ENCODE assay signal across 9 cellular contexts in genomic region chr11:112613051-112613972, GRCh38.
DNase-seq lines count a peak whose midpoint lies in the region; ATAC-seq, FAIRE-seq and TF ChIP-seq lines count a peak whose summit lies in the region.
"Had no signal": no experiment of that assay in that cellular context is flagged by ENCODE, and none has a peak within 500 bp of the region (broad histone marks: within the 10 kb centered on the region; RNA-seq: fewer than 3 reads in every experiment).

No MANE protein-coding gene starts in this region.

- H3K27me3 ChIP-seq in esophagus muscularis mucosa (no peaks in the 10 kb centered on the region), small intestine (ENCODE audit: control insufficient read depth in 2 of 2, insufficient read depth in 2 of 2, low read length in 2 of 2) (peaks cover 0 to 4% of the 10 kb centered on the region in 2 donors)

- ATAC-seq in GM21526 (IDR thresholded peaks at IDR 0.05; ENCODE audit: low FRiP score, unreplicated experiment) (no peak), GM21367 (IDR thresholded peaks at IDR 0.05; ENCODE audit: unreplicated experiment) (no peak), GM21825 (IDR thresholded peaks at IDR 0.05; ENCODE audit: unreplicated experiment) (no peak)

- no peak for FAIRE-seq in small intestine (lab: Jason Lieb, UNC)

- H3K27ac ChIP-seq in esophagus muscularis mucosa (replicated peaks in 1 of 4) (peak overlapping the region in 3 of 4 donors; percentile 1 to 34 (median 31)), small intestine (ENCODE audit: low read depth in 1 of 2, low read length in 1 of 2) (no peak overlapping the region)
- H3K27ac ChIP-seq: parathyroid adenoma had no signal

- intact Hi-C loops in esophagus muscularis mucosa (cut with DNase I): no loop called here

- no peak for TF ChIP-seq EP300 in esophagus muscularis mucosa (IDR thresholded peaks at IDR 0.05)

- H3K9me3 ChIP-seq in esophagus muscularis mucosa (no peaks in the 10 kb centered on the region), small intestine (ENCODE audit: control insufficient read depth, low read depth) (no peaks in the 10 kb centered on the region)

- no peak for TF ChIP-seq CTCF in esophagus muscularis mucosa (IDR thresholded peaks at IDR 0.05)

- TF ChIP-seq POLR2A in esophagus muscularis mucosa (IDR thresholded peaks at IDR 0.05; ENCODE audit: low read depth): no peak

- H3K4me1 ChIP-seq in esophagus muscularis mucosa (peaks cover 15 to 33% (median 29%) of the 10 kb centered on the region in 4 donors), small intestine (ENCODE audit: control insufficient read depth in 2 of 2, insufficient read depth in 1 of 2, low read depth in 1 of 2, low read length in 1 of 2) (peaks cover 0 to 2% of the 10 kb centered on the region in 2 donors)
- H3K4me1 ChIP-seq: parathyroid adenoma had no signal

- 40% methylated on average over 8 of the region's 8 CpGs for WGBS in esophagus muscularis mucosa
- 31 to 60% (median 56%) methylated on average over 8 of the region's 8 CpGs for WGBS in small intestine, 3 donors

- DNase-seq in HPDE6-E6E7 (ENCODE audit: extremely low spot score): peak; percentile 70
- peak; percentile 81 for DNase-seq in NCI-H69 (lab: John Stamatoyannopoulos, UW)
- DNase-seq in esophagus muscularis mucosa (ENCODE audit: extremely low spot score): no peak
- peak; percentile 52 for DNase-seq in small intestine
- DNase-seq: activated gamma-delta T cell treated with Interleukin-2 at 50 U/mL for 16 hours had no signal

- H3K4me3 ChIP-seq in esophagus muscularis mucosa (no peak overlapping the region), small intestine (ENCODE audit: low read depth in 1 of 2, low read length in 2 of 2) (no peak overlapping the region)

- no peaks in the 10 kb centered on the region for H3K36me3 ChIP-seq in esophagus muscularis mucosa
- no peaks in the 10 kb centered on the region for H3K36me3 ChIP-seq in small intestine (ENCODE audit: control insufficient read depth in 2 of 2, insufficient read depth in 2 of 2, low read length in 2 of 2)

Comparison
In these comparisons a context has a peak if more than half of its experiments do, and no peak if none do; other contexts are left out.
1. H3K27ac ChIP-seq: peak in esophagus muscularis mucosa (3 of 4); none in small intestine (0 of 2).